In genomic region chr1:225657462-225657989, GRCh38 we compare ENCODE assay signal across 11 cellular contexts. TPM values are rescaled to one million over a fixed set of nuclear protein-coding genes. Genes with fewer than 3 reads are reported as not detected.
DNase-seq lines count a peak whose midpoint lies in the region; ATAC-seq, FAIRE-seq and TF ChIP-seq lines count a peak whose summit lies in the region.
"Had no signal": no experiment of that assay in that cellular context is flagged by ENCODE, and none has a peak within 500 bp of the region (broad histone marks: within the 10 kb centered on the region; RNA-seq: fewer than 3 reads in every experiment).

No MANE protein-coding gene starts in this region.

- FAIRE-seq in pancreas (lab: Jason Lieb, UNC): no peak

- peak overlapping the region; percentile 99 to 100 for H3K27ac ChIP-seq in ascending aorta
- peak overlapping the region; percentile 61 to 100 for H3K27ac ChIP-seq in aorta (ENCODE audit: low read depth in 1 of 2, low read length in 2 of 2)
- no peak overlapping the region for H3K27ac ChIP-seq in pancreas

- intact Hi-C loops in ascending aorta (cut with DNase I): loop anchor here (2.0 to 10.0 kb wide), 2 partner anchors 35 to 267 kb away; partner anchors contain the start of gene PYCR2
- intact Hi-C loops in aorta (cut with DNase I): loop anchor here (5.0 kb wide), 1 partner anchor 40 kb away; no protein-coding TSS in a partner anchor
- intact Hi-C loops in pancreas (cut with DNase I): no loop called here

- 55 to 57% methylated on average over 7 of the region's 7 CpGs for WGBS in aorta, 2 donors
- WGBS in pancreas, 2 donors: 85 to 88% methylated on average over 7 of the region's 7 CpGs

- DNase-seq in SIG-M5 treated with dmso at 0.1 percent for 504 hours (lab: John Stamatoyannopoulos, UW; ENCODE audit: unreplicated experiment): peak; percentile 67
- DNase-seq in SIG-M5 (lab: John Stamatoyannopoulos, UW): no peak
- no peak for DNase-seq in ascending aorta (ENCODE audit: low spot score in 2 of 2)
- DNase-seq in islet precursor cell: peak; percentile 75
- DNase-seq in aorta: no peak
- DNase-seq in pancreas: no peak
- DNase-seq in NCI-H1092 treated with DMSO at 0.1 percent for 48 hours (lab: John Stamatoyannopoulos, UW): no peak
- DNase-seq in NCI-H446 treated with DMSO at 0.1 percent for 48 hours (lab: John Stamatoyannopoulos, UW): no peak
- DNase-seq: 8988T, endodermal cell, T-helper 1 cell had no signal

- no peaks in the 10 kb centered on the region for H3K36me3 ChIP-seq in ascending aorta
- H3K36me3 ChIP-seq in aorta (ENCODE audit: control insufficient read depth in 1 of 2, insufficient read depth in 2 of 2, low read length in 1 of 2): no peaks in the 10 kb centered on the region
- H3K36me3 ChIP-seq in pancreas: no peaks in the 10 kb centered on the region

- ATAC-seq in aorta (ENCODE audit: low FRiP score) (no peak), pancreas (no peak)

- TF ChIP-seq CTCF in ascending aorta (IDR thresholded peaks at IDR 0.05) (no peak), pancreas (IDR thresholded peaks at IDR 0.05) (no peak)

- H3K4me3 ChIP-seq in ascending aorta (no peak overlapping the region), aorta (ENCODE audit: low read length in 2 of 2) (no peak overlapping the region), pancreas (no peak overlapping the region)

- H3K27me3 ChIP-seq in ascending aorta: no peaks in the 10 kb centered on the region
- H3K27me3 ChIP-seq in aorta (ENCODE audit: control insufficient read depth in 1 of 2, insufficient read depth in 2 of 2, low read length in 1 of 2): no peaks in the 10 kb centered on the region
- H3K27me3 ChIP-seq in pancreas: no peaks in the 10 kb centered on the region

- H3K9me3 ChIP-seq in ascending aorta (no peaks in the 10 kb centered on the region), aorta (ENCODE audit: control insufficient read depth, low read length) (no peaks in the 10 kb centered on the region), pancreas (no peaks in the 10 kb centered on the region)

- H3K4me1 ChIP-seq in ascending aorta (peaks cover 3 to 55% of the 10 kb centered on the region in 2 donors), aorta (ENCODE audit: control insufficient read depth in 1 of 2, insufficient read depth in 2 of 2, low read length in 2 of 2) (peaks cover 5 to 7% of the 10 kb centered on the region in 2 donors), pancreas (peaks cover 0 to 8% (median 7%) of the 10 kb centered on the region in 3 donors)

RNA-seq across cellular contexts. Expression of gene ENAH, which starts 4.6 kb away (rescaled TPM):
- total RNA-seq in ascending aorta (103 TPM), aorta (100 to 1,000 TPM; 148 to 415 TPM), pancreas (10 to 100 TPM; 27.8 to 62.8 (median 34.7) TPM)
- polyA plus RNA-seq in aorta (10 to 100 TPM; 47.3 to 82.1 TPM), pancreas (10 to 100 TPM in 1 of 2 donors, 1 to 10 TPM in 1; 8.0 to 17.1 TPM)

Comparison
In these comparisons a context has a peak if more than half of its experiments do, and no peak if none do; other contexts are left out.
1. DNase-seq: peak in SIG-M5 treated with dmso at 0.1 percent for 504 hours (single experiment) and islet precursor cell (single experiment); none in SIG-M5 (single experiment), ascending aorta (0 of 2), aorta (0 of 2), pancreas (0 of 6), NCI-H1092 treated with DMSO at 0.1 percent for 48 hours (single experiment) and NCI-H446 treated with DMSO at 0.1 percent for 48 hours (single experiment).
2. H3K27ac ChIP-seq: peak in ascending aorta (2 of 2) and aorta (2 of 2); none in pancreas (0 of 4).
3. intact Hi-C loops: an anchor here in ascending aorta (2.0 to 10.0 kb wide) and aorta (5.0 kb wide); none called in pancreas.